Comparison of ENCODE assay signal across 18 cellular contexts in the genomic region with DNA sequence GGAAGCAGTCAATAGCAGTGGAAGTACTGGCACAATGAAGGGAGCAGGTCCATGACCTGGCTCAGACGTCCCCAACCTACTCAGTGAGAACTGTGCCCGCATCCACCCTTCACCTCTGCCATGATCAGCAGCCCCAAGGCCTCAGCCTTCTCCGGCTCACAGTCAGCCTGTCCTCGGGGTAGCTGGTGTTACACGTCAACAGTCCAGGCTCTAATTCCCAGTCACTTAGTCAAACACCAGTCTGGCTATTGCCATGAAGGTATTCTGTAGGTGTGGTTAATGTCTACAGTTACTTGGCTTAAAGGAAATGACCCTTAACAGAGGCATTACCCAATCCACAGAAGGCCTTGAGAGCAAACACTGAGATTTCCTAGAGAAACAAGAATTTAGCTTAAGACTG. TPM values are rescaled to one million over a fixed set of nuclear protein-coding genes. Genes with fewer than 3 reads are reported as not detected.
DNase-seq lines count a peak whose midpoint lies in the region; ATAC-seq and TF ChIP-seq lines count a peak whose summit lies in the region.
"Had no signal": no experiment of that assay in that cellular context is flagged by ENCODE, and none has a peak within 500 bp of the region (broad histone marks: within the 10 kb centered on the region; RNA-seq: fewer than 3 reads in every experiment).

No MANE protein-coding gene starts in this region.

- H3K4me1 ChIP-seq in RWPE2 (ENCODE audit: insufficient read depth, poor library complexity, severe bottlenecking) (peaks cover 12% of the 10 kb centered on the region), osteoblast (ENCODE audit: insufficient read depth, low read length) (peaks cover 30% of the 10 kb centered on the region)

- H3K79me2 ChIP-seq in osteoblast (ENCODE audit: insufficient read depth, low read length) = peaks cover 87% of the 10 kb centered on the region

- H2AFZ ChIP-seq in osteoblast (ENCODE audit: low read length) = no peak overlapping the region

- DNase-seq in Daoy (ENCODE audit: low read depth) (peak; percentile 54), RWPE2 (ENCODE audit: low spot score) (no peak), fibroblast of pulmonary artery (ENCODE audit: low read depth) (peak; percentile 64), osteoblast (ENCODE audit: insufficient read length, low spot score, missing footprints) (no peak), NOMO-1 (lab: John Stamatoyannopoulos, UW; ENCODE audit: unreplicated experiment in 2 of 2) (no peak), DMS 273 (lab: John Stamatoyannopoulos, UW; ENCODE audit: unreplicated experiment) (no peak)
- DNase-seq in activated CD8-positive, alpha-beta memory T cell treated with anti-CD3 and anti-CD28 coated beads for 24 hours = no peak
- DNase-seq: activated CD8-positive, alpha-beta T cell treated with anti-CD3 and anti-CD28 coated beads for 36 hours; central memory CD4-positive, alpha-beta T cell; DND-41; GOT3; Kasumi-1; NCI-H1694; NCI-H526; RPMI8226; stimulated activated CD4-positive, alpha-beta T cell treated with anti-CD3 and anti-CD28 coated beads, Interleukin-1b, Interleukin-23, amount 100 ng/mL, for 48 hours; transverse colon had no signal

- no peak overlapping the region for H3K4me3 ChIP-seq in RWPE2 (ENCODE audit: severe bottlenecking)
- H3K4me3 ChIP-seq in fibroblast of pulmonary artery (replicated peaks; ENCODE audit: low read depth, low read length) = no peak overlapping the region
- no peak overlapping the region for H3K4me3 ChIP-seq in osteoblast (ENCODE audit: insufficient read depth, low read length)
- H3K4me3 ChIP-seq: transverse colon had no signal

- TF ChIP-seq CTCF in RWPE2 (IDR thresholded peaks at IDR 0.05; ENCODE audit: poor library complexity, severe bottlenecking) = no peak
- no peak for TF ChIP-seq CTCF in fibroblast of pulmonary artery (IDR thresholded peaks at IDR 0.05; ENCODE audit: low read length, missing control alignments)
- no peak for TF ChIP-seq CTCF in osteoblast (IDR thresholded peaks at IDR 0.05; ENCODE audit: extremely low read depth, low read depth, low read length)

- H3K27me3 ChIP-seq in RWPE2 (ENCODE audit: insufficient read depth, poor library complexity, severe bottlenecking) = no peaks in the 10 kb centered on the region
- H3K27me3 ChIP-seq in osteoblast (ENCODE audit: insufficient read depth, low read length) = no peaks in the 10 kb centered on the region
- H3K27me3 ChIP-seq: transverse colon had no signal

- H3K36me3 ChIP-seq in RWPE2 (ENCODE audit: low read depth) (no peaks in the 10 kb centered on the region), osteoblast (ENCODE audit: insufficient read depth, low read length) (no peaks in the 10 kb centered on the region)
- H3K36me3 ChIP-seq: transverse colon had no signal

- H3K4me2 ChIP-seq in osteoblast (ENCODE audit: insufficient read depth, low read length) = no peak overlapping the region

- peak overlapping the region; percentile 63 for H3K27ac ChIP-seq in RWPE2 (ENCODE audit: poor library complexity, severe bottlenecking)
- H3K27ac ChIP-seq in osteoblast (ENCODE audit: low read depth, low read length) = peak overlapping the region; percentile 15
- H3K27ac ChIP-seq: transverse colon had no signal

- H4K20me1 ChIP-seq in osteoblast (ENCODE audit: insufficient read depth, low read length) = peaks cover 26% of the 10 kb centered on the region

- peak; percentile 100 for ATAC-seq in RWPE2 (ENCODE audit: low read depth)
- no peak for ATAC-seq in HG03025 (IDR thresholded peaks at IDR 0.05; ENCODE audit: low FRiP score, unreplicated experiment)
- ATAC-seq: activated CD8-positive, alpha-beta T cell treated with anti-CD3 and anti-CD28 coated beads for 36 hours had no signal

- no peaks in the 10 kb centered on the region for H3K9me3 ChIP-seq in RWPE2 (ENCODE audit: severe bottlenecking)
- no peaks in the 10 kb centered on the region for H3K9me3 ChIP-seq in osteoblast (ENCODE audit: low read depth, low read length)
- H3K9me3 ChIP-seq: transverse colon had no signal

RNA-seq across cellular contexts. Expression of gene GRB10, which starts 49.1 kb away (rescaled TPM):
- total RNA-seq in Daoy (2014; rRNA removed; shearing (Covaris generic)) = 66.3 and 78.2 TPM in 2 replicates
- 62.6 and 69.5 TPM in 2 replicates for total RNA-seq in osteoblast

Comparison
In these comparisons a context has a peak if more than half of its experiments do, and no peak if none do; other contexts are left out.
1. DNase-seq: peak in Daoy (single experiment) and fibroblast of pulmonary artery (single experiment); none in RWPE2 (single experiment), osteoblast (single experiment), NOMO-1 (0 of 2), activated CD8-positive, alpha-beta memory T cell treated with anti-CD3 and anti-CD28 coated beads for 24 hours (single experiment) and DMS 273 (single experiment).